19 cellular contexts compared by ENCODE assay signal in genomic region chr16:86530251-86531192, GRCh38. TPM values are rescaled to one million over a fixed set of nuclear protein-coding genes. Genes with fewer than 3 reads are reported as not detected.
"Had no signal": no experiment of that assay in that cellular context is flagged by ENCODE, and none has a peak within 500 bp of the region (broad histone marks: within the 10 kb centered on the region; RNA-seq: fewer than 3 reads in every experiment).

No MANE protein-coding gene starts in this region.

- H3K9me3 ChIP-seq: pancreas, SJCRH30, upper lobe of left lung had no signal

- H3K4me1 ChIP-seq: pancreas, SJCRH30, upper lobe of left lung had no signal

- H3K4me3 ChIP-seq: pancreas, SJCRH30, skin epidermis, upper lobe of left lung had no signal

- H3K27me3 ChIP-seq: pancreas, SJCRH30, upper lobe of left lung had no signal

- FAIRE-seq: astrocyte, pancreas had no signal

- H3K27ac ChIP-seq: pancreas, SJCRH30, skin epidermis, upper lobe of left lung had no signal

- ATAC-seq: activated CD8-positive, alpha-beta T cell treated with anti-CD3 and anti-CD28 coated beads for 36 hours; activated naive CD8-positive, alpha-beta T cell treated with anti-CD3 and anti-CD28 coated beads, Interleukin-2, amount 50 U/mL, for 24 hours; activated T-cell treated with anti-CD3 and anti-CD28 coated beads, Interleukin-2, amount 50 U/mL, for 72 hours; stimulated activated effector memory CD8-positive, alpha-beta T cell treated with anti-CD3 and anti-CD28 coated beads, Interleukin-12 subunit alpha, Interleukin-12 subunit beta, amount 100 ng/mL, for 72 hours had no signal

- H3K36me3 ChIP-seq: SJCRH30 had no signal

- DNase-seq: activated CD8-positive, alpha-beta memory T cell treated with anti-CD3 and anti-CD28 coated beads, Interleukin-2, amount 50 U/mL, for 4 hours; activated CD8-positive, alpha-beta T cell treated with anti-CD3 and anti-CD28 coated beads for 36 hours; activated naive CD8-positive, alpha-beta T cell treated with anti-CD3 and anti-CD28 coated beads, Interleukin-2, amount 50 U/mL, for 24 hours; activated T-cell treated with anti-CD3 and anti-CD28 coated beads, Interleukin-2, amount 50 U/mL, for 72 hours; central memory CD4-positive, alpha-beta T cell; erythroblast; immature natural killer cell; mesendoderm; pancreas; SJCRH30; SW 1271 had no signal

RNA-seq across cellular contexts. Expression of gene FOXF1, which starts 20.2 kb away (rescaled TPM):
- total RNA-seq: activated CD8-positive, alpha-beta T cell treated with anti-CD3 and anti-CD28 coated beads for 36 hours; activated T-cell treated with anti-CD3 and anti-CD28 coated beads, Interleukin-2, amount 50 U/mL, for 72 hours; renal cortical epithelial cell had no signal
- polyA plus RNA-seq: immature natural killer cell, neural cell had no signal

RNA-seq across cellular contexts. Expression of gene FOXC2, which starts 36.1 kb away (rescaled TPM):
- total RNA-seq: activated CD8-positive, alpha-beta T cell treated with anti-CD3 and anti-CD28 coated beads for 36 hours; activated T-cell treated with anti-CD3 and anti-CD28 coated beads, Interleukin-2, amount 50 U/mL, for 72 hours; fibroblast of villous mesenchyme had no signal
- polyA plus RNA-seq: immature natural killer cell, neural cell had no signal

RNA-seq across cellular contexts. Expression of gene FOXL1, which starts 47.8 kb away (rescaled TPM):
- total RNA-seq: activated CD8-positive, alpha-beta T cell treated with anti-CD3 and anti-CD28 coated beads for 36 hours; subcutaneous adipose tissue had no signal
- polyA plus RNA-seq: immature natural killer cell had no signal
